ENCODE assay signal across 1 cellular context in the genomic region with DNA sequence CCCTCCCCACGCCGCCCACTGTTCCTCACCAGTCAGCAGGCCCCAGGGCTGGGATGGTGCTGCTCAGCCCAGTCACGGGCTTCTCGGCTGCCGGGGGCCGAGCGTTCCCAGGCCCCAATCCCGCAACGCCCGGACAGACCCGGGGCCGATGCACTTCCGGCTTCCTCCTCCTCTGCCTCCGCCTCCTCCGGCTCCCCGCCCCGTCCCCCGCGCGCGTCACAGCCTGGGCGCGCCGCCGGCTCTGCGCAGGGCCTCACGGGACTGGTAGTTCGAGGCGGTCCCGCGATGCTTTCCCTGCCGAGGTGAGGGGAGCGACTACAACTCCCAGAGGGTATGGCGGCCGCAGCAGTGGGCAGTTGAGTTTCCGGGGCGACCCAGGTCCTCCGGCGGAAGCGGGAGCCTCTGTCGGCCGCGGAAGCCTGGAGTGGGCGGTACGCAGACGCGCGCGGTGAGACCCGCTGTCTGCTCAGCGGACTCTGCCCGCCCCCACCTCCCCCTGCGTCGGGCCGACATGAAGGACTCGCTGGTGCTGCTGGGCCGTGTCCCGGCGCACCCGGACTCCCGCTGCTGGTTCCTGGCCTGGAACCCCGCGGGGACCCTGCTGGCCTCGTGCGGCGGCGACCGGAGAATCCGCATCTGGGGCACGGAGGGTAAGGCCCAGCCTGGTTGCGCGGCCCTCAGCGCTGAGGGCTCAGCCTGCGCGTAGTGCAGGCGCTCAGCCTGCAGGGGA.
A peak's percentile ranks its signal among the peaks of the same experiment; 100 is the strongest.
TF ChIP-seq lines count a peak whose summit lies in the region.

A gene (plus strand): TSS at position 386 of the 730 bp plus-strand sequence. CDS start 126 bp downstream, at position 512.
A gene with protein sequence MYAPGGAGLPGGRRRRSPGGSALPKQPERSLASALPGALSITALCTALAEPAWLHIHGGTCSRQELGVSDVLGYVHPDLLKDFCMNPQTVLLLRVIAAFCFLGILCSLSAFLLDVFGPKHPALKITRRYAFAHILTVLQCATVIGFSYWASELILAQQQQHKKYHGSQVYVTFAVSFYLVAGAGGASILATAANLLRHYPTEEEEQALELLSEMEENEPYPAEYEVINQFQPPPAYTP (minus strand): TSS at position 158 of the 730 bp plus-strand sequence. CDS start 616 bp downstream, outside the sequence.

TF ChIP-seq in K562, 482 proteins besides CTCF, POLR2A, EP300 and RAD21 (continued from another document and continues in another):
- TF ChIP-seq, protein P1, sequence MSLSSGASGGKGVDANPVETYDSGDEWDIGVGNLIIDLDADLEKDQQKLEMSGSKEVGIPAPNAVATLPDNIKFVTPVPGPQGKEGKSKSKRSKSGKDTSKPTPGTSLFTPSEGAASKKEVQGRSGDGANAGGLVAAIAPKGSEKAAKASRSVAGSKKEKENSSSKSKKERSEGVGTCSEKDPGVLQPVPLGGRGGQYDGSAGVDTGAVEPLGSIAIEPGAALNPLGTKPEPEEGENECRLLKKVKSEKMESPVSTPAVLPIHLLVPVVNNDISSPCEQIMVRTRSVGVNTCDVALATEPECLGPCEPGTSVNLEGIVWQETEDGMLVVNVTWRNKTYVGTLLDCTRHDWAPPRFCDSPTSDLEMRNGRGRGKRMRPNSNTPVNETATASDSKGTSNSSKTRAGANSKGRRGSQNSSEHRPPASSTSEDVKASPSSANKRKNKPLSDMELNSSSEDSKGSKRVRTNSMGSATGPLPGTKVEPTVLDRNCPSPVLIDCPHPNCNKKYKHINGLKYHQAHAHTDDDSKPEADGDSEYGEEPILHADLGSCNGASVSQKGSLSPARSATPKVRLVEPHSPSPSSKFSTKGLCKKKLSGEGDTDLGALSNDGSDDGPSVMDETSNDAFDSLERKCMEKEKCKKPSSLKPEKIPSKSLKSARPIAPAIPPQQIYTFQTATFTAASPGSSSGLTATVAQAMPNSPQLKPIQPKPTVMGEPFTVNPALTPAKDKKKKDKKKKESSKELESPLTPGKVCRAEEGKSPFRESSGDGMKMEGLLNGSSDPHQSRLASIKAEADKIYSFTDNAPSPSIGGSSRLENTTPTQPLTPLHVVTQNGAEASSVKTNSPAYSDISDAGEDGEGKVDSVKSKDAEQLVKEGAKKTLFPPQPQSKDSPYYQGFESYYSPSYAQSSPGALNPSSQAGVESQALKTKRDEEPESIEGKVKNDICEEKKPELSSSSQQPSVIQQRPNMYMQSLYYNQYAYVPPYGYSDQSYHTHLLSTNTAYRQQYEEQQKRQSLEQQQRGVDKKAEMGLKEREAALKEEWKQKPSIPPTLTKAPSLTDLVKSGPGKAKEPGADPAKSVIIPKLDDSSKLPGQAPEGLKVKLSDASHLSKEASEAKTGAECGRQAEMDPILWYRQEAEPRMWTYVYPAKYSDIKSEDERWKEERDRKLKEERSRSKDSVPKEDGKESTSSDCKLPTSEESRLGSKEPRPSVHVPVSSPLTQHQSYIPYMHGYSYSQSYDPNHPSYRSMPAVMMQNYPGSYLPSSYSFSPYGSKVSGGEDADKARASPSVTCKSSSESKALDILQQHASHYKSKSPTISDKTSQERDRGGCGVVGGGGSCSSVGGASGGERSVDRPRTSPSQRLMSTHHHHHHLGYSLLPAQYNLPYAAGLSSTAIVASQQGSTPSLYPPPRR (CRISPR knock-in tag; IDR thresholded peaks at IDR 0.05; ENCODE audit: borderline replicate concordance) = no peak
- TF ChIP-seq SMAD1 (IDR thresholded peaks at IDR 0.05; ENCODE audit: low read depth, low read length, partially characterized antibody) = no peak
- TF ChIP-seq TCF7 (IDR thresholded peaks at IDR 0.05; ENCODE audit: borderline replicate concordance) = no peak
- TF ChIP-seq GABPA (tag; conservative IDR thresholded peaks at IDR 0.05; ENCODE audit: low read depth) = peak; percentile 99
- no peak for TF ChIP-seq XRCC3 (IDR thresholded peaks at IDR 0.05)
- no peak for TF ChIP-seq SIRT6 (IDR thresholded peaks at IDR 0.05; ENCODE audit: low read depth, low read length)
- TF ChIP-seq STAG1 (CRISPR knock-in tag; IDR thresholded peaks at IDR 0.05; ENCODE audit: borderline replicate concordance) = 0 out of 2 replicates have a peak, but pooled peaks have one; percentile 37
- TF ChIP-seq FOXK2 (conservative IDR thresholded peaks at IDR 0.05 in 1 of 2, IDR thresholded peaks at IDR 0.05 in 1 of 2; ENCODE audit: low read depth in 2 of 2) = peak in 1 of 2 experiments; percentile 36; a peak in 2 of 4 replicates
- TF ChIP-seq ZNF224 (CRISPR knock-in tag; IDR thresholded peaks at IDR 0.05) = no peak
- peak; percentile 45; the same call in 1 of the 2 replicates for TF ChIP-seq POLR2AphosphoS5 (IDR thresholded peaks at IDR 0.05; ENCODE audit: control insufficient read depth, insufficient read depth, low read depth, low read length)
- TF ChIP-seq ZNF263 (CRISPR knock-in tag; IDR thresholded peaks at IDR 0.05; ENCODE audit: borderline replicate concordance) = no peak; the same call in 1 of the 2 replicates
- TF ChIP-seq, protein P2, sequence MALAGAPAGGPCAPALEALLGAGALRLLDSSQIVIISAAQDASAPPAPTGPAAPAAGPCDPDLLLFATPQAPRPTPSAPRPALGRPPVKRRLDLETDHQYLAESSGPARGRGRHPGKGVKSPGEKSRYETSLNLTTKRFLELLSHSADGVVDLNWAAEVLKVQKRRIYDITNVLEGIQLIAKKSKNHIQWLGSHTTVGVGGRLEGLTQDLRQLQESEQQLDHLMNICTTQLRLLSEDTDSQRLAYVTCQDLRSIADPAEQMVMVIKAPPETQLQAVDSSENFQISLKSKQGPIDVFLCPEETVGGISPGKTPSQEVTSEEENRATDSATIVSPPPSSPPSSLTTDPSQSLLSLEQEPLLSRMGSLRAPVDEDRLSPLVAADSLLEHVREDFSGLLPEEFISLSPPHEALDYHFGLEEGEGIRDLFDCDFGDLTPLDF (CRISPR knock-in tag; IDR thresholded peaks at IDR 0.05) = peak; percentile 72
- no peak for TF ChIP-seq SAFB (IDR thresholded peaks at IDR 0.05; ENCODE audit: borderline replicate concordance, low read depth, low read length)
- no peak for TF ChIP-seq GABPB2 (CRISPR knock-in tag; conservative IDR thresholded peaks at IDR 0.05)
- TF ChIP-seq NR1H2 (CRISPR knock-in tag; IDR thresholded peaks at IDR 0.05) = no peak
- no peak for TF ChIP-seq ZNF274 (IDR thresholded peaks at IDR 0.05; ENCODE audit: borderline replicate concordance, low read depth, low read length)
- TF ChIP-seq ERF (CRISPR knock-in tag; IDR thresholded peaks at IDR 0.05) = 0 out of 2 replicates have a peak, but pooled peaks have one; percentile 41
- TF ChIP-seq ZNF24 (IDR thresholded peaks at IDR 0.05) = peak; percentile 26; the same call in 1 of the 2 replicates
- no peak for TF ChIP-seq FOXM1 (IDR thresholded peaks at IDR 0.05; ENCODE audit: low read depth)
- TF ChIP-seq FOXM1 (CRISPR knock-in tag; IDR thresholded peaks at IDR 0.05; ENCODE audit: low read depth) = no peak
- peak; percentile 64 for TF ChIP-seq JUND (IDR thresholded peaks at IDR 0.05; ENCODE audit: borderline replicate concordance, low read depth, low read length)
- no peak; the same call in 2 of the 3 replicates for TF ChIP-seq JUND (tag; IDR thresholded peaks at IDR 0.05; ENCODE audit: borderline replicate concordance, low read depth, low read length)
- TF ChIP-seq DIDO1 (tag; IDR thresholded peaks at IDR 0.05; ENCODE audit: low read depth) = peak; percentile 13; the same call in 1 of the 2 replicates
- TF ChIP-seq TCFL5 (CRISPR knock-in tag; conservative IDR thresholded peaks at IDR 0.05) = no peak
- TF ChIP-seq SRSF3 (IDR thresholded peaks at IDR 0.05; ENCODE audit: insufficient read depth, low read length) = no peak
- TF ChIP-seq OTX1 (CRISPR knock-in tag; IDR thresholded peaks at IDR 0.05) = no peak
- TF ChIP-seq ZNF717 (CRISPR knock-in tag; IDR thresholded peaks at IDR 0.05) = no peak
- TF ChIP-seq L3MBTL2 (IDR thresholded peaks at IDR 0.05) = peak; percentile 63
- peak; percentile 66 for TF ChIP-seq HMGN3 (IDR thresholded peaks at IDR 0.05; ENCODE audit: borderline replicate concordance, extremely low read depth, insufficient read length, low read depth, low read length)
- TF ChIP-seq CEBPB (tag; IDR thresholded peaks at IDR 0.05) = no peak
- no peak for TF ChIP-seq EWSR1 (IDR thresholded peaks at IDR 0.05; ENCODE audit: borderline replicate concordance, low read depth, partially characterized antibody)
- TF ChIP-seq, protein P3, sequence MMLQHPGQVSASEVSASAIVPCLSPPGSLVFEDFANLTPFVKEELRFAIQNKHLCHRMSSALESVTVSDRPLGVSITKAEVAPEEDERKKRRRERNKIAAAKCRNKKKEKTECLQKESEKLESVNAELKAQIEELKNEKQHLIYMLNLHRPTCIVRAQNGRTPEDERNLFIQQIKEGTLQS (IDR thresholded peaks at IDR 0.05) = no peak
- TF ChIP-seq, protein P3 (CRISPR knock-in tag; conservative IDR thresholded peaks at IDR 0.05) = no peak
- TF ChIP-seq RAD51 (IDR thresholded peaks at IDR 0.05; ENCODE audit: borderline replicate concordance, low read depth) = no peak
- TF ChIP-seq LARP7 (IDR thresholded peaks at IDR 0.05) = no peak
- TF ChIP-seq, protein P4, sequence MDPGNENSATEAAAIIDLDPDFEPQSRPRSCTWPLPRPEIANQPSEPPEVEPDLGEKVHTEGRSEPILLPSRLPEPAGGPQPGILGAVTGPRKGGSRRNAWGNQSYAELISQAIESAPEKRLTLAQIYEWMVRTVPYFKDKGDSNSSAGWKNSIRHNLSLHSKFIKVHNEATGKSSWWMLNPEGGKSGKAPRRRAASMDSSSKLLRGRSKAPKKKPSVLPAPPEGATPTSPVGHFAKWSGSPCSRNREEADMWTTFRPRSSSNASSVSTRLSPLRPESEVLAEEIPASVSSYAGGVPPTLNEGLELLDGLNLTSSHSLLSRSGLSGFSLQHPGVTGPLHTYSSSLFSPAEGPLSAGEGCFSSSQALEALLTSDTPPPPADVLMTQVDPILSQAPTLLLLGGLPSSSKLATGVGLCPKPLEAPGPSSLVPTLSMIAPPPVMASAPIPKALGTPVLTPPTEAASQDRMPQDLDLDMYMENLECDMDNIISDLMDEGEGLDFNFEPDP (CRISPR knock-in tag; IDR thresholded peaks at IDR 0.05) = no peak
- peak in 1 of 2 experiments; percentile 54; a peak in 1 of 4 replicates for TF ChIP-seq TBL1XR1 (IDR thresholded peaks at IDR 0.05; ENCODE audit: low read length in 2 of 2)
- no peak for TF ChIP-seq ZC3H8 (IDR thresholded peaks at IDR 0.05)
- no peak for TF ChIP-seq BRD9 (IDR thresholded peaks at IDR 0.05; ENCODE audit: low read depth, partially characterized antibody)
- TF ChIP-seq, protein P5, sequence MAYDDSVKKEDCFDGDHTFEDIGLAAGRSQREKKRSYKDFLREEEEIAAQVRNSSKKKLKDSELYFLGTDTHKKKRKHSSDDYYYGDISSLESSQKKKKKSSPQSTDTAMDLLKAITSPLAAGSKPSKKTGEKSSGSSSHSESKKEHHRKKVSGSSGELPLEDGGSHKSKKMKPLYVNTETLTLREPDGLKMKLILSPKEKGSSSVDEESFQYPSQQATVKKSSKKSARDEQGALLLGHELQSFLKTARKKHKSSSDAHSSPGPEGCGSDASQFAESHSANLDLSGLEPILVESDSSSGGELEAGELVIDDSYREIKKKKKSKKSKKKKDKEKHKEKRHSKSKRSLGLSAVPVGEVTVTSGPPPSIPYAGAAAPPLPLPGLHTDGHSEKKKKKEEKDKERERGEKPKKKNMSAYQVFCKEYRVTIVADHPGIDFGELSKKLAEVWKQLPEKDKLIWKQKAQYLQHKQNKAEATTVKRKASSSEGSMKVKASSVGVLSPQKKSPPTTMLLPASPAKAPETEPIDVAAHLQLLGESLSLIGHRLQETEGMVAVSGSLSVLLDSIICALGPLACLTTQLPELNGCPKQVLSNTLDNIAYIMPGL (CRISPR knock-in tag; IDR thresholded peaks at IDR 0.05) = peak; percentile 80; the same call in 1 of the 2 replicates
- TF ChIP-seq LCOR (CRISPR knock-in tag; IDR thresholded peaks at IDR 0.05) = no peak
- peak in 1 of 2 experiments; percentile 63; a peak in 1 of 4 replicates for TF ChIP-seq RCOR1 (IDR thresholded peaks at IDR 0.05; ENCODE audit: borderline replicate concordance in 1 of 2, low read depth in 2 of 2, low read length in 2 of 2)
- no peak for TF ChIP-seq STAT5B (CRISPR knock-in tag; IDR thresholded peaks at IDR 0.05)
- TF ChIP-seq, protein P6, sequence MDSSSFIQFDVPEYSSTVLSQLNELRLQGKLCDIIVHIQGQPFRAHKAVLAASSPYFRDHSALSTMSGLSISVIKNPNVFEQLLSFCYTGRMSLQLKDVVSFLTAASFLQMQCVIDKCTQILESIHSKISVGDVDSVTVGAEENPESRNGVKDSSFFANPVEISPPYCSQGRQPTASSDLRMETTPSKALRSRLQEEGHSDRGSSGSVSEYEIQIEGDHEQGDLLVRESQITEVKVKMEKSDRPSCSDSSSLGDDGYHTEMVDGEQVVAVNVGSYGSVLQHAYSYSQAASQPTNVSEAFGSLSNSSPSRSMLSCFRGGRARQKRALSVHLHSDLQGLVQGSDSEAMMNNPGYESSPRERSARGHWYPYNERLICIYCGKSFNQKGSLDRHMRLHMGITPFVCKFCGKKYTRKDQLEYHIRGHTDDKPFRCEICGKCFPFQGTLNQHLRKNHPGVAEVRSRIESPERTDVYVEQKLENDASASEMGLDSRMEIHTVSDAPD (CRISPR knock-in tag; IDR thresholded peaks at IDR 0.05) = no peak
- peak; percentile 84 for TF ChIP-seq C11orf30 (IDR thresholded peaks at IDR 0.05; ENCODE audit: low read depth)
- TF ChIP-seq KDM2B (CRISPR knock-in tag; IDR thresholded peaks at IDR 0.05) = peak; percentile 38; the same call in 1 of the 2 replicates
- TF ChIP-seq ZNF239 (CRISPR knock-in tag; IDR thresholded peaks at IDR 0.05) = no peak
- no peak for TF ChIP-seq BCOR (IDR thresholded peaks at IDR 0.05)
- no peak for TF ChIP-seq ZNF134 (CRISPR knock-in tag; conservative IDR thresholded peaks at IDR 0.05)
- TF ChIP-seq EHMT2 (IDR thresholded peaks at IDR 0.05) = no peak
- TF ChIP-seq ZBTB1 (CRISPR knock-in tag; IDR thresholded peaks at IDR 0.05; ENCODE audit: borderline replicate concordance, low read depth) = peak; percentile 21; the same call in 1 of the 2 replicates
- TF ChIP-seq, protein P7, sequence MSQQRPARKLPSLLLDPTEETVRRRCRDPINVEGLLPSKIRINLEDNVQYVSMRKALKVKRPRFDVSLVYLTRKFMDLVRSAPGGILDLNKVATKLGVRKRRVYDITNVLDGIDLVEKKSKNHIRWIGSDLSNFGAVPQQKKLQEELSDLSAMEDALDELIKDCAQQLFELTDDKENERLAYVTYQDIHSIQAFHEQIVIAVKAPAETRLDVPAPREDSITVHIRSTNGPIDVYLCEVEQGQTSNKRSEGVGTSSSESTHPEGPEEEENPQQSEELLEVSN (IDR thresholded peaks at IDR 0.05; ENCODE audit: borderline replicate concordance in 1 of 2, extremely low read depth in 1 of 2, insufficient read depth in 1 of 2, insufficient read length in 1 of 2, low read depth in 1 of 2, low read length in 1 of 2, poor library complexity in 1 of 2, severe bottlenecking in 1 of 2) = peak in 1 of 2 experiments; percentile 36
- no peak for TF ChIP-seq NR4A1 (CRISPR knock-in tag; IDR thresholded peaks at IDR 0.05)
- TF ChIP-seq NR4A1 (tag; IDR thresholded peaks at IDR 0.05) = 0 out of 2 replicates have a peak, but pooled peaks have one; percentile 42
- TF ChIP-seq XRCC4 (IDR thresholded peaks at IDR 0.05; ENCODE audit: extremely low read depth, insufficient read depth, insufficient read length) = no peak
- TF ChIP-seq SMAD3 (CRISPR knock-in tag; conservative IDR thresholded peaks at IDR 0.05) = no peak
- TF ChIP-seq ZNF699 (CRISPR knock-in tag; IDR thresholded peaks at IDR 0.05; ENCODE audit: insufficient replicate concordance) = no peak
